ENCODE assay signal across 32 cellular contexts in the genomic region with DNA sequence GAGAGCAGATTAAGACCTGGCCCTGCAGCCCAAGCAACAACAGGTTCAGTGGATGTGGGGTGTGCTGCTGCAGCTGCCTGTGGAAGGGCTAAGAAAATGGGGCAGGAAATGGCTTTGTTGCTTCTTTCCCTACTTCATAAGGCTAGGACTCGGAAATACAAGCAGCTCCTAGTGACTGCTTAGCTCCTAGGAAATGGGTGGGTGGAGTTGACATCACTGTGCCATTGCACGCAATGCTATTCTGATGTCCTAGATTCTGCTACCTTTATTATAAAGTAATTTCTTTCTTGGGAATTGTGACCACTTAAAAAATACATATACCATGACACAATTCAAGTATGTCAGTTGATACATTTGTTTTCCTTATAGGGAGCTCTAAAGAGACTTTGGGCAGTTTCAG.
"Had no signal": no experiment of that assay in that cellular context is flagged by ENCODE, and none has a peak within 500 bp of the region (broad histone marks: within the 10 kb centered on the region; RNA-seq: fewer than 3 reads in every experiment).

No MANE protein-coding gene starts in this region.

- H3K4me1 Mint-ChIP-seq: activated naive CD4-positive, alpha-beta T cell treated with anti-CD3 and anti-CD28 coated beads, Interleukin-2, amount 50 U/mL, for 24 hours; activated naive CD8-positive, alpha-beta T cell treated with anti-CD3 and anti-CD28 coated beads, Interleukin-2, amount 10 ng/mL, durations not matched to agents 7 days and 5 days had no signal

- H3K4me1 ChIP-seq: body of pancreas, breast epithelium, SJCRH30 had no signal

- H3K27me3 ChIP-seq: ascending aorta, body of pancreas, breast epithelium, SJCRH30 had no signal

- H3K4me3 Mint-ChIP-seq: activated CD8-positive, alpha-beta T cell treated with anti-CD3 and anti-CD28 coated beads for 36 hours; activated naive CD4-positive, alpha-beta T cell treated with anti-CD3 and anti-CD28 coated beads, Interleukin-2, amount 50 U/mL, for 24 hours; activated naive CD8-positive, alpha-beta T cell treated with anti-CD3 and anti-CD28 coated beads, Interleukin-2, amount 10 ng/mL, durations not matched to agents 7 days and 5 days; activated T-cell treated with anti-CD3 and anti-CD28 coated beads, Interleukin-2, amount 50 U/mL, for 72 hours had no signal

- ATAC-seq: activated CD8-positive, alpha-beta T cell treated with anti-CD3 and anti-CD28 coated beads for 36 hours; activated T-cell treated with anti-CD3 and anti-CD28 coated beads, Interleukin-2, amount 50 U/mL, for 72 hours; body of pancreas; Panc1 had no signal

- H3K36me3 ChIP-seq: ascending aorta, breast epithelium, SJCRH30, WERI-Rb-1 had no signal

- H3K4me2 ChIP-seq: KMS-11 had no signal

- H3K27me3 Mint-ChIP-seq: activated naive CD4-positive, alpha-beta T cell treated with anti-CD3 and anti-CD28 coated beads, Interleukin-2, amount 50 U/mL, for 24 hours; activated naive CD8-positive, alpha-beta T cell treated with anti-CD3 and anti-CD28 coated beads, Interleukin-2, amount 10 ng/mL, durations not matched to agents 7 days and 5 days had no signal

- H3K27ac ChIP-seq: ascending aorta, body of pancreas, breast epithelium, KMS-11, SJCRH30, SK-N-MC, WERI-Rb-1 had no signal

- H3K9me3 Mint-ChIP-seq: activated CD8-positive, alpha-beta T cell treated with anti-CD3 and anti-CD28 coated beads for 36 hours; activated naive CD4-positive, alpha-beta T cell treated with anti-CD3 and anti-CD28 coated beads, Interleukin-2, amount 50 U/mL, for 24 hours; activated naive CD8-positive, alpha-beta T cell treated with anti-CD3 and anti-CD28 coated beads, Interleukin-2, amount 10 ng/mL, durations not matched to agents 7 days and 5 days; activated T-helper 2 cell treated with anti-CD3 and anti-CD28 coated beads, Interferon-gamma antibody, Interleukin-2, Interleukin-4, amounts not matched to agents 10 μg/mL and 5 μg/mL and 100 μg/mL, durations not matched to agents 14 hours and 24 hours and 36 hours had no signal

- H3K9me3 ChIP-seq: ascending aorta, body of pancreas, breast epithelium, SJCRH30 had no signal

- H3K27ac Mint-ChIP-seq: activated CD8-positive, alpha-beta T cell treated with anti-CD3 and anti-CD28 coated beads for 36 hours; activated naive CD4-positive, alpha-beta T cell treated with anti-CD3 and anti-CD28 coated beads, Interleukin-2, amount 50 U/mL, for 24 hours; activated naive CD8-positive, alpha-beta T cell treated with anti-CD3 and anti-CD28 coated beads, Interleukin-2, amount 10 ng/mL, durations not matched to agents 7 days and 5 days; activated T-cell treated with anti-CD3 and anti-CD28 coated beads, Interleukin-2, amount 50 U/mL, for 72 hours; activated T-helper 2 cell treated with anti-CD3 and anti-CD28 coated beads, Interferon-gamma antibody, Interleukin-2, Interleukin-4, amounts not matched to agents 10 μg/mL and 5 μg/mL and 100 μg/mL, durations not matched to agents 14 hours and 24 hours and 36 hours had no signal

- H3K9ac ChIP-seq: KMS-11 had no signal

- H3K36me3 Mint-ChIP-seq: activated naive CD4-positive, alpha-beta T cell treated with anti-CD3 and anti-CD28 coated beads, Interleukin-2, amount 50 U/mL, for 24 hours; activated naive CD8-positive, alpha-beta T cell treated with anti-CD3 and anti-CD28 coated beads, Interleukin-2, amount 10 ng/mL, durations not matched to agents 7 days and 5 days had no signal

- H3K4me3 ChIP-seq: ascending aorta, body of pancreas, breast epithelium, SJCRH30, SK-N-MC had no signal

- DNase-seq: activated CD4-positive, alpha-beta T cell treated with anti-CD3 and anti-CD28 coated beads for 1 hour; activated CD4-positive, alpha-beta T cell treated with anti-CD3 and anti-CD28 coated beads for 48 hours; activated CD4-positive, CD25-positive, alpha-beta regulatory T cell; activated CD8-positive, alpha-beta T cell treated with anti-CD3 and anti-CD28 coated beads for 36 hours; activated gamma-delta T cell; activated naive CD4-positive, alpha-beta T cell treated with Interleukin-2 at 50 U/mL for 16 hours; activated naive CD8-positive, alpha-beta T cell treated with anti-CD3 and anti-CD28 coated beads, Interleukin-2, amount 10 ng/mL, durations not matched to agents 7 days and 5 days; activated T-cell treated with anti-CD3 and anti-CD28 coated beads, Interleukin-2, amount 50 U/mL, for 1 hour; activated T-cell treated with anti-CD3 and anti-CD28 coated beads, Interleukin-2, amount 50 U/mL, for 72 hours; amygdala; body of pancreas; MM.1S; MV-4-11; NCI-H1092; NCI-H1436 treated with DMSO at 0.1 percent for 48 hours; NCI-H1694 treated with DMSO at 0.1 percent for 48 hours; NCI-H2029; NCI-H2171 treated with DMSO at 0.1 percent for 48 hours; NCI-H2227 treated with DMSO at 0.1 percent for 48 hours; NCI-H446; NCI-H524 treated with DMSO at 0.1 percent for 48 hours; SHP77; SJCRH30; T1000; WERI-Rb-1 had no signal
